In the genomic region with DNA sequence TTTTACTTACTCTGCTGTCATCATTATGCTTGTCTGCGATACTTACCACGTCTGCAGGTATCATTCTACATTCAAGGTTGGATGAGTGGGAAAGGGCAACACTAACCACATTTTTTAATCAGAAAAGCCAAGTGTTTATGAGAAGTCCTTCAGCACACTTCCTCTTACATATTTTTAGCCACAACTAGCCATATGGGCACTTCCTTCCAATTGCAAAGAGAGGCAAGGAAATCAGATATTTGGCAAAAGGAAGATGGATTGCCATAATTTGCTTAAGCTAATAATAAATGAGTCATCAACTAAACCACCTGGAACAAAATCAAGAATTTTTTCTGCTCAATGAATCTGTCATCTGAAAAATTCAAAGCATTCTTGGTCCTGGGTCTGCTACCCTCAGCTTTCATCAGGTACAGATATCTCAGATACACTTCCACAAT, we compare ENCODE assay signal across 8 cellular contexts. TPM values are rescaled to one million over a fixed set of nuclear protein-coding genes. Genes with fewer than 3 reads are reported as not detected.
DNase-seq lines count a peak whose midpoint lies in the region; ATAC-seq, FAIRE-seq and TF ChIP-seq lines count a peak whose summit lies in the region.
"Had no signal": no experiment of that assay in that cellular context is flagged by ENCODE, and none has a peak within 500 bp of the region (broad histone marks: within the 10 kb centered on the region; RNA-seq: fewer than 3 reads in every experiment).

No MANE protein-coding gene starts in this region.

- FAIRE-seq in bronchial epithelial cell (lab: Jason Lieb, UNC), result no peak

- no peaks in the 10 kb centered on the region for H3K4me1 ChIP-seq in GM23338 (ENCODE audit: insufficient read depth)
- H3K4me1 ChIP-seq in skeletal muscle satellite cell (ENCODE audit: control insufficient read depth, insufficient read depth, low read length), result peaks cover 5% of the 10 kb centered on the region

- no peaks in the 10 kb centered on the region for H3K36me3 Mint-ChIP-seq in GM23338 (ENCODE audit: low read depth)

- H3K9me2 ChIP-seq in GM23338 (ENCODE audit: insufficient read depth), result no peaks in the 10 kb centered on the region

- no peaks in the 10 kb centered on the region for H4K20me1 ChIP-seq in GM23338 (replicated peaks; ENCODE audit: insufficient read depth)

- peak overlapping the region; percentile 56; the same call in 1 of the 2 replicates for H2AFZ ChIP-seq in GM23338

- H3K9me3 ChIP-seq in skeletal muscle satellite cell (replicated peaks; ENCODE audit: low read length), result no peaks in the 10 kb centered on the region
- H3K9me3 ChIP-seq: adrenal gland had no signal

- TF ChIP-seq CTCF in GM23338 (conservative IDR thresholded peaks at IDR 0.05; ENCODE audit: low read depth in 2 of 2), result no peak
- no peak for TF ChIP-seq CTCF in bronchial epithelial cell (IDR thresholded peaks at IDR 0.05; ENCODE audit: insufficient read depth, low read length, severe bottlenecking)

- H3K79me2 ChIP-seq in GM23338 (replicated peaks; ENCODE audit: insufficient read depth), result no peaks in the 10 kb centered on the region

- no peaks in the 10 kb centered on the region for H3F3A ChIP-seq in GM23338 (replicated peaks; ENCODE audit: low read depth)

- H3K4me2 ChIP-seq in GM23338, result no peak overlapping the region
- peak overlapping the region; percentile 47 for H3K4me2 ChIP-seq in skeletal muscle satellite cell (ENCODE audit: low read length)

- H3K4me3 Mint-ChIP-seq in GM23338, result no peak overlapping the region

- H3K4me3 ChIP-seq in GM23338 (no peak overlapping the region), bronchial epithelial cell (ENCODE audit: low read depth, low read length) (no peak overlapping the region), skeletal muscle satellite cell (ENCODE audit: low read length) (no peak overlapping the region)
- H3K4me3 ChIP-seq: adrenal gland had no signal

- no peak for DNase-seq in GM23338 (ENCODE audit: low spot score)
- DNase-seq in NCI-H2107 (lab: John Stamatoyannopoulos, UW), result peak; percentile 37
- peak; percentile 90 for DNase-seq in bronchial epithelial cell (ENCODE audit: low read depth)
- no peak for DNase-seq in mucosa of gallbladder (ENCODE audit: low spot score)

- H3K36me3 ChIP-seq in GM23338 (ENCODE audit: insufficient read depth) (no peaks in the 10 kb centered on the region), bronchial epithelial cell (ENCODE audit: control insufficient read depth, insufficient read depth, low read length) (no peaks in the 10 kb centered on the region), skeletal muscle satellite cell (ENCODE audit: insufficient read depth, low read length) (no peaks in the 10 kb centered on the region)
- H3K36me3 ChIP-seq: adrenal gland had no signal

- no peaks in the 10 kb centered on the region for H3K9me3 Mint-ChIP-seq in GM23338

- no peak overlapping the region for H3K9ac ChIP-seq in skeletal muscle satellite cell (ENCODE audit: low read depth, low read length)

- H3K27me3 Mint-ChIP-seq in GM23338 (ENCODE audit: insufficient read depth, low read depth, poor library complexity), result no peaks in the 10 kb centered on the region

- H3K27me3 ChIP-seq in GM23338 (ENCODE audit: insufficient read depth), result no peaks in the 10 kb centered on the region
- peaks cover 4% of the 10 kb centered on the region for H3K27me3 ChIP-seq in bronchial epithelial cell (ENCODE audit: control insufficient read depth, insufficient read depth, low read length)
- H3K27me3 ChIP-seq in skeletal muscle satellite cell (ENCODE audit: control insufficient read depth, insufficient read depth, low read length), result peaks cover 24% of the 10 kb centered on the region
- H3K27me3 ChIP-seq: adrenal gland had no signal

- peaks cover 6% of the 10 kb centered on the region; the same call in 1 of the 3 replicates for H3K4me1 Mint-ChIP-seq in GM23338

- no peak overlapping the region for H3K27ac ChIP-seq in GM23338 (ENCODE audit: low read depth)
- H3K27ac ChIP-seq: adrenal gland had no signal

- H3K27ac Mint-ChIP-seq in GM23338, result no peak overlapping the region

- ATAC-seq in GM23338 (no peak), HG02588 (IDR thresholded peaks at IDR 0.05; ENCODE audit: unreplicated experiment) (no peak), HG03457 (IDR thresholded peaks at IDR 0.05; ENCODE audit: unreplicated experiment) (no peak)

TF ChIP-seq in GM23338, 12 proteins besides CTCF, POLR2A, EP300 and RAD21 (continues in another document):
- TF ChIP-seq CREB1 (CRISPR knock-in tag; IDR thresholded peaks at IDR 0.05; ENCODE audit: low read depth) (no peak), ZNF331 (CRISPR knock-in tag; IDR thresholded peaks at IDR 0.05; ENCODE audit: low read depth) (no peak), POLR2AphosphoS5 (IDR thresholded peaks at IDR 0.05; ENCODE audit: low read depth) (no peak), EZH2phosphoT487 (IDR thresholded peaks at IDR 0.05; ENCODE audit: unreplicated experiment) (no peak), ZNF114 (CRISPR knock-in tag; IDR thresholded peaks at IDR 0.05) (no peak), NANOG (IDR thresholded peaks at IDR 0.05; ENCODE audit: borderline replicate concordance) (no peak), JUNB (IDR thresholded peaks at IDR 0.05; ENCODE audit: unreplicated experiment) (no peak)
- TF ChIP-seq, protein P1, sequence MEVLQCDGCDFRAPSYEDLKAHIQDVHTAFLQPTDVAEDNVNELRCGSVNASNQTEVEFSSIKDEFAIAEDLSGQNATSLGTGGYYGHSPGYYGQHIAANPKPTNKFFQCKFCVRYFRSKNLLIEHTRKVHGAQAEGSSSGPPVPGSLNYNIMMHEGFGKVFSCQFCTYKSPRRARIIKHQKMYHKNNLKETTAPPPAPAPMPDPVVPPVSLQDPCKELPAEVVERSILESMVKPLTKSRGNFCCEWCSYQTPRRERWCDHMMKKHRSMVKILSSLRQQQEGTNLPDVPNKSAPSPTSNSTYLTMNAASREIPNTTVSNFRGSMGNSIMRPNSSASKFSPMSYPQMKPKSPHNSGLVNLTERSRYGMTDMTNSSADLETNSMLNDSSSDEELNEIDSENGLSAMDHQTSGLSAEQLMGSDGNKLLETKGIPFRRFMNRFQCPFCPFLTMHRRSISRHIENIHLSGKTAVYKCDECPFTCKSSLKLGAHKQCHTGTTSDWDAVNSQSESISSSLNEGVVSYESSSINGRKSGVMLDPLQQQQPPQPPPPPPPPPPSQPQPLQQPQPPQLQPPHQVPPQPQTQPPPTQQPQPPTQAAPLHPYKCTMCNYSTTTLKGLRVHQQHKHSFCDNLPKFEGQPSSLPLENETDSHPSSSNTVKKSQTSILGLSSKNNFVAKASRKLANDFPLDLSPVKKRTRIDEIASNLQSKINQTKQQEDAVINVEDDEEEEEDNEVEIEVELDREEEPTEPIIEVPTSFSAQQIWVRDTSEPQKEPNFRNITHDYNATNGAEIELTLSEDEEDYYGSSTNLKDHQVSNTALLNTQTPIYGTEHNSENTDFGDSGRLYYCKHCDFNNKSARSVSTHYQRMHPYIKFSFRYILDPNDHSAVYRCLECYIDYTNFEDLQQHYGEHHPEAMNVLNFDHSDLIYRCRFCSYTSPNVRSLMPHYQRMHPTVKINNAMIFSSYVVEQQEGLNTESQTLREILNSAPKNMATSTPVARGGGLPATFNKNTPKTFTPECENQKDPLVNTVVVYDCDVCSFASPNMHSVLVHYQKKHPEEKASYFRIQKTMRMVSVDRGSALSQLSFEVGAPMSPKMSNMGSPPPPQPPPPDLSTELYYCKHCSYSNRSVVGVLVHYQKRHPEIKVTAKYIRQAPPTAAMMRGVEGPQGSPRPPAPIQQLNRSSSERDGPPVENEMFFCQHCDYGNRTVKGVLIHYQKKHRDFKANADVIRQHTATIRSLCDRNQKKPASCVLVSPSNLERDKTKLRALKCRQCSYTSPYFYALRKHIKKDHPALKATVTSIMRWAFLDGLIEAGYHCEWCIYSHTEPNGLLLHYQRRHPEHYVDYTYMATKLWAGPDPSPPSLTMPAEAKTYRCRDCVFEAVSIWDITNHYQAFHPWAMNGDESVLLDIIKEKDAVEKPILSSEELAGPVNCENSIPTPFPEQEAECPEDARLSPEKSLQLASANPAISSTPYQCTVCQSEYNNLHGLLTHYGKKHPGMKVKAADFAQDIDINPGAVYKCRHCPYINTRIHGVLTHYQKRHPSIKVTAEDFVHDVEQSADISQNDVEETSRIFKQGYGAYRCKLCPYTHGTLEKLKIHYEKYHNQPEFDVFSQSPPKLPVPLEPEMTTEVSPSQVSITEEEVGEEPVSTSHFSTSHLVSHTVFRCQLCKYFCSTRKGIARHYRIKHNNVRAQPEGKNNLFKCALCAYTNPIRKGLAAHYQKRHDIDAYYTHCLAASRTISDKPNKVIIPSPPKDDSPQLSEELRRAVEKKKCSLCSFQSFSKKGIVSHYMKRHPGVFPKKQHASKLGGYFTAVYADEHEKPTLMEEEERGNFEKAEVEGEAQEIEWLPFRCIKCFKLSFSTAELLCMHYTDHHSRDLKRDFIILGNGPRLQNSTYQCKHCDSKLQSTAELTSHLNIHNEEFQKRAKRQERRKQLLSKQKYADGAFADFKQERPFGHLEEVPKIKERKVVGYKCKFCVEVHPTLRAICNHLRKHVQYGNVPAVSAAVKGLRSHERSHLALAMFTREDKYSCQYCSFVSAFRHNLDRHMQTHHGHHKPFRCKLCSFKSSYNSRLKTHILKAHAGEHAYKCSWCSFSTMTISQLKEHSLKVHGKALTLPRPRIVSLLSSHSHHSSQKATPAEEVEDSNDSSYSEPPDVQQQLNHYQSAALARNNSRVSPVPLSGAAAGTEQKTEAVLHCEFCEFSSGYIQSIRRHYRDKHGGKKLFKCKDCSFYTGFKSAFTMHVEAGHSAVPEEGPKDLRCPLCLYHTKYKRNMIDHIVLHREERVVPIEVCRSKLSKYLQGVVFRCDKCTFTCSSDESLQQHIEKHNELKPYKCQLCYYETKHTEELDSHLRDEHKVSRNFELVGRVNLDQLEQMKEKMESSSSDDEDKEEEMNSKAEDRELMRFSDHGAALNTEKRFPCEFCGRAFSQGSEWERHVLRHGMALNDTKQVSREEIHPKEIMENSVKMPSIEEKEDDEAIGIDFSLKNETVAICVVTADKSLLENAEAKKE (CRISPR knock-in tag; IDR thresholded peaks at IDR 0.05), result no peak

RNA-seq across cellular contexts. Expression of a gene that starts 16.7 kb away (rescaled TPM):
- 0.80 and 2.0 TPM in 2 replicates for total RNA-seq in GM23338 (2014; rRNA removed; shearing (Covaris generic))
- polyA plus RNA-seq in GM23338 (2016; fragmentation: Nextera tagmentation; extraction: Ambion mirVana), result 0.68 and 0.78 TPM in 2 replicates
- not detected in 2 replicates for total RNA-seq in bronchial epithelial cell
- 1.0 TPM in 1 of 2 replicates, not detected in the other for total RNA-seq in skeletal muscle satellite cell (2012; rRNA removed)
- 0.75 TPM for total RNA-seq in mucosa of gallbladder

RNA-seq across cellular contexts. Expression of a gene that starts 42.4 kb away (rescaled TPM):
- total RNA-seq in GM23338 (2014; rRNA removed; shearing (Covaris generic)), result 101 and 102 TPM in 2 replicates
- 61.0 and 62.8 TPM in 2 replicates for polyA plus RNA-seq in GM23338 (2016; fragmentation: Nextera tagmentation; extraction: Ambion mirVana)
- total RNA-seq in bronchial epithelial cell, result 70.7 and 85.0 TPM in 2 replicates
- 40.4 and 57.0 TPM in 2 replicates for total RNA-seq in skeletal muscle satellite cell (2012; rRNA removed)
- 39.0 TPM for total RNA-seq in mucosa of gallbladder

Comparison
In these comparisons a context has a peak if more than half of its experiments do, and no peak if none do; other contexts are left out.
1. DNase-seq: peak in NCI-H2107 (single experiment) and bronchial epithelial cell (single experiment); none in GM23338 (single experiment) and mucosa of gallbladder (single experiment).